1 cellular context compared by ENCODE assay signal in the genomic region with DNA sequence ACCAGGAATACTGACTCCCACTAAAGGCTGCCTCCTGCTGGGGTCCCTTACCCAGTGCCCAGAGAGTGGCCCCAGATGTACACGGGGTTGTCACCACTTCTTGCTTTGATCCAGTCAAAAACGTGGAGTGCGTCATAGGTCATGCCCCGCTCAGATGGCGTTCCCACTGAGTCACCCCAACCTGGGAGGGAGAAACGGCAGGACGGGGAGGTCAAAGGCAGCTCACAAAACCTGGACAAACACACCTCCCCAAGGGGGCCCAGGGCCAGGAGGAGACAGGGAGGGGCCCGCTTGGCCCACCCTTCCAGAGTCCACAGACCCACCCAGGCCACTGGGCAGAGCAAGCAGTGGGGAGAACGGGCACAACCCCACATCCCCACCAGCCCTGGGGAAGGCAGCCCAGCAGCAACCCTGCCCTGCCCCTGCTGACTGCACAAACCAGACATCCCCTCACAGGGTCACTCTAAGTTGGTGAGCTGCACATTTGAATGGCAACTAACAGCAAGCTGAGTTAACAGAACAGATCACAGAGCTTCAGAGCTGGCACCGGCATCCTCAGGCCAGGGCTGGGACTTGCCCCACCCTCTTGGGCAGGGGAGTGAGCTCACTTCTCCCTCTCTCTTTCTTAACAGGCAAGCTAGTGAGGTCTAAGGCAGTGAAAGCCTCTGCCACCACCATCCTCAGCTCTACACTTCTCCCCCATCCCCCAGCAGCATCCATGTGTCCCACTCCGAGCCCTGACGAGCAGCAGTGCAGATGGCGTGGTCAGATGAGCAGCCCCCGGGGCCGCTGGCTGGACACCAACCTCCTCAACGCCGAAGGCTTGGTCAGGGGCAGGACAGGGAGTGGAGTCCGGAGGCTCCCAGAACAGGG.
A peak's percentile ranks its signal among the peaks of the same experiment; 100 is the strongest.
TF ChIP-seq lines count a peak whose summit lies in the region.

No MANE protein-coding gene starts in this region.

TF ChIP-seq in K562, 482 proteins besides CTCF, POLR2A, EP300 and RAD21 (continued from another document):
- peak; percentile 71 for TF ChIP-seq VEZF1 (CRISPR knock-in tag; IDR thresholded peaks at IDR 0.05)
- TF ChIP-seq ZNF124 (CRISPR knock-in tag; IDR thresholded peaks at IDR 0.05) = no peak
- TF ChIP-seq ZNF507 (tag; conservative IDR thresholded peaks at IDR 0.05) = no peak
- TF ChIP-seq ZNF696 (CRISPR knock-in tag; conservative IDR thresholded peaks at IDR 0.05) = no peak
- no peak for TF ChIP-seq NR4A1 (CRISPR knock-in tag; IDR thresholded peaks at IDR 0.05)
- no peak for TF ChIP-seq NR4A1 (tag; IDR thresholded peaks at IDR 0.05)
- TF ChIP-seq KLF6 (CRISPR knock-in tag; IDR thresholded peaks at IDR 0.05; ENCODE audit: borderline replicate concordance) = no peak
- TF ChIP-seq, protein P1, sequence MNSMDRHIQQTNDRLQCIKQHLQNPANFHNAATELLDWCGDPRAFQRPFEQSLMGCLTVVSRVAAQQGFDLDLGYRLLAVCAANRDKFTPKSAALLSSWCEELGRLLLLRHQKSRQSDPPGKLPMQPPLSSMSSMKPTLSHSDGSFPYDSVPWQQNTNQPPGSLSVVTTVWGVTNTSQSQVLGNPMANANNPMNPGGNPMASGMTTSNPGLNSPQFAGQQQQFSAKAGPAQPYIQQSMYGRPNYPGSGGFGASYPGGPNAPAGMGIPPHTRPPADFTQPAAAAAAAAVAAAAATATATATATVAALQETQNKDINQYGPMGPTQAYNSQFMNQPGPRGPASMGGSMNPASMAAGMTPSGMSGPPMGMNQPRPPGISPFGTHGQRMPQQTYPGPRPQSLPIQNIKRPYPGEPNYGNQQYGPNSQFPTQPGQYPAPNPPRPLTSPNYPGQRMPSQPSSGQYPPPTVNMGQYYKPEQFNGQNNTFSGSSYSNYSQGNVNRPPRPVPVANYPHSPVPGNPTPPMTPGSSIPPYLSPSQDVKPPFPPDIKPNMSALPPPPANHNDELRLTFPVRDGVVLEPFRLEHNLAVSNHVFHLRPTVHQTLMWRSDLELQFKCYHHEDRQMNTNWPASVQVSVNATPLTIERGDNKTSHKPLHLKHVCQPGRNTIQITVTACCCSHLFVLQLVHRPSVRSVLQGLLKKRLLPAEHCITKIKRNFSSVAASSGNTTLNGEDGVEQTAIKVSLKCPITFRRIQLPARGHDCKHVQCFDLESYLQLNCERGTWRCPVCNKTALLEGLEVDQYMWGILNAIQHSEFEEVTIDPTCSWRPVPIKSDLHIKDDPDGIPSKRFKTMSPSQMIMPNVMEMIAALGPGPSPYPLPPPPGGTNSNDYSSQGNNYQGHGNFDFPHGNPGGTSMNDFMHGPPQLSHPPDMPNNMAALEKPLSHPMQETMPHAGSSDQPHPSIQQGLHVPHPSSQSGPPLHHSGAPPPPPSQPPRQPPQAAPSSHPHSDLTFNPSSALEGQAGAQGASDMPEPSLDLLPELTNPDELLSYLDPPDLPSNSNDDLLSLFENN (IDR thresholded peaks at IDR 0.05; ENCODE audit: low read depth in 2 of 2, low read length in 2 of 2) = no peak
- peak; percentile 64 for TF ChIP-seq ZNF589 (CRISPR knock-in tag; IDR thresholded peaks at IDR 0.05; ENCODE audit: low read depth)
- TF ChIP-seq, protein P2, sequence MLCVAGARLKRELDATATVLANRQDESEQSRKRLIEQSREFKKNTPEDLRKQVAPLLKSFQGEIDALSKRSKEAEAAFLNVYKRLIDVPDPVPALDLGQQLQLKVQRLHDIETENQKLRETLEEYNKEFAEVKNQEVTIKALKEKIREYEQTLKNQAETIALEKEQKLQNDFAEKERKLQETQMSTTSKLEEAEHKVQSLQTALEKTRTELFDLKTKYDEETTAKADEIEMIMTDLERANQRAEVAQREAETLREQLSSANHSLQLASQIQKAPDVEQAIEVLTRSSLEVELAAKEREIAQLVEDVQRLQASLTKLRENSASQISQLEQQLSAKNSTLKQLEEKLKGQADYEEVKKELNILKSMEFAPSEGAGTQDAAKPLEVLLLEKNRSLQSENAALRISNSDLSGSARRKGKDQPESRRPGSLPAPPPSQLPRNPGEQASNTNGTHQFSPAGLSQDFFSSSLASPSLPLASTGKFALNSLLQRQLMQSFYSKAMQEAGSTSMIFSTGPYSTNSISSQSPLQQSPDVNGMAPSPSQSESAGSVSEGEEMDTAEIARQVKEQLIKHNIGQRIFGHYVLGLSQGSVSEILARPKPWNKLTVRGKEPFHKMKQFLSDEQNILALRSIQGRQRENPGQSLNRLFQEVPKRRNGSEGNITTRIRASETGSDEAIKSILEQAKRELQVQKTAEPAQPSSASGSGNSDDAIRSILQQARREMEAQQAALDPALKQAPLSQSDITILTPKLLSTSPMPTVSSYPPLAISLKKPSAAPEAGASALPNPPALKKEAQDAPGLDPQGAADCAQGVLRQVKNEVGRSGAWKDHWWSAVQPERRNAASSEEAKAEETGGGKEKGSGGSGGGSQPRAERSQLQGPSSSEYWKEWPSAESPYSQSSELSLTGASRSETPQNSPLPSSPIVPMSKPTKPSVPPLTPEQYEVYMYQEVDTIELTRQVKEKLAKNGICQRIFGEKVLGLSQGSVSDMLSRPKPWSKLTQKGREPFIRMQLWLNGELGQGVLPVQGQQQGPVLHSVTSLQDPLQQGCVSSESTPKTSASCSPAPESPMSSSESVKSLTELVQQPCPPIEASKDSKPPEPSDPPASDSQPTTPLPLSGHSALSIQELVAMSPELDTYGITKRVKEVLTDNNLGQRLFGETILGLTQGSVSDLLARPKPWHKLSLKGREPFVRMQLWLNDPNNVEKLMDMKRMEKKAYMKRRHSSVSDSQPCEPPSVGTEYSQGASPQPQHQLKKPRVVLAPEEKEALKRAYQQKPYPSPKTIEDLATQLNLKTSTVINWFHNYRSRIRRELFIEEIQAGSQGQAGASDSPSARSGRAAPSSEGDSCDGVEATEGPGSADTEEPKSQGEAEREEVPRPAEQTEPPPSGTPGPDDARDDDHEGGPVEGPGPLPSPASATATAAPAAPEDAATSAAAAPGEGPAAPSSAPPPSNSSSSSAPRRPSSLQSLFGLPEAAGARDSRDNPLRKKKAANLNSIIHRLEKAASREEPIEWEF (CRISPR knock-in tag; IDR thresholded peaks at IDR 0.05) = no peak
- no peak for TF ChIP-seq RFX5 (IDR thresholded peaks at IDR 0.05; ENCODE audit: low read depth, low read length)
- no peak for TF ChIP-seq ZNF134 (CRISPR knock-in tag; conservative IDR thresholded peaks at IDR 0.05)
- peak in 1 of 2 experiments; percentile 18; a peak in 1 of 4 replicates for TF ChIP-seq NRF1 (conservative IDR thresholded peaks at IDR 0.05 in 1 of 2, IDR thresholded peaks at IDR 0.05 in 1 of 2)
- no peak for TF ChIP-seq MCM5 (IDR thresholded peaks at IDR 0.05; ENCODE audit: low read depth)
